In genomic region chr7:149714081-149714909, GRCh38 we compare ENCODE assay signal across 8 cellular contexts. TPM values are rescaled to one million over a fixed set of nuclear protein-coding genes. Genes with fewer than 3 reads are reported as not detected.
DNase-seq lines count a peak whose midpoint lies in the region; ATAC-seq, FAIRE-seq and TF ChIP-seq lines count a peak whose summit lies in the region.

No MANE protein-coding gene starts in this region.

- H3K9me3 ChIP-seq in keratinocyte (ENCODE audit: control insufficient read depth, low read depth, low read length) = peaks cover 2% of the 10 kb centered on the region

- peaks cover 17% of the 10 kb centered on the region for H3K79me2 ChIP-seq in keratinocyte (ENCODE audit: control insufficient read depth, insufficient read depth, low read length)

- H3K27ac Mint-ChIP-seq in central memory CD8-positive, alpha-beta T cell (ENCODE audit: low read depth) = no peak overlapping the region

- H3K27me3 ChIP-seq in keratinocyte (ENCODE audit: control insufficient read depth, extremely low read depth, insufficient read depth, low read length) = no peaks in the 10 kb centered on the region

- peaks cover 4% of the 10 kb centered on the region for H3K36me3 Mint-ChIP-seq in central memory CD8-positive, alpha-beta T cell (ENCODE audit: insufficient read depth)

- H3K27me3 Mint-ChIP-seq in central memory CD8-positive, alpha-beta T cell = no peaks in the 10 kb centered on the region

- no peak overlapping the region for H3K27ac ChIP-seq in keratinocyte (ENCODE audit: control insufficient read depth, insufficient read depth, low read length)

- H3K4me3 ChIP-seq in keratinocyte (ENCODE audit: control insufficient read depth in 2 of 3, extremely low read depth in 1 of 3, insufficient read depth in 2 of 3, low read depth in 1 of 3, low read length in 3 of 3) = peak overlapping the region; percentile 52 to 64 (median 54)

- peak overlapping the region; percentile 80 for H2AFZ ChIP-seq in keratinocyte (ENCODE audit: control insufficient read depth, low read length)

- FAIRE-seq in keratinocyte (lab: Jason Lieb, UNC) = no peak

- H3K4me1 Mint-ChIP-seq in central memory CD8-positive, alpha-beta T cell = peaks cover 19% of the 10 kb centered on the region

- peaks cover 4% of the 10 kb centered on the region for H4K20me1 ChIP-seq in keratinocyte (ENCODE audit: control insufficient read depth, extremely low read depth, insufficient read depth, low read length)

- peaks cover 9% of the 10 kb centered on the region for H3K9me1 ChIP-seq in keratinocyte (ENCODE audit: control insufficient read depth, extremely low read depth, insufficient read depth, low read length)

- peak overlapping the region; percentile 69 for H3K4me3 Mint-ChIP-seq in central memory CD8-positive, alpha-beta T cell

- no peaks in the 10 kb centered on the region for H3K36me3 ChIP-seq in keratinocyte (ENCODE audit: control insufficient read depth in 2 of 2, extremely low read depth in 1 of 2, insufficient read depth in 2 of 2, low read length in 2 of 2)

- DNase-seq in A172 (ENCODE audit: low spot score) = peak; percentile 55
- DNase-seq in NCI-H2196 treated with DMSO at 0.1 percent for 48 hours (lab: John Stamatoyannopoulos, UW; ENCODE audit: unreplicated experiment) = peak; percentile 77
- DNase-seq in central memory CD8-positive, alpha-beta T cell (ENCODE audit: low spot score in 2 of 2) = peak; percentile 62 to 68
- no peak for DNase-seq in keratinocyte (ENCODE audit: low read depth, low spot score)
- DNase-seq in stimulated activated CD4-positive, alpha-beta T cell treated with anti-CD3 and anti-CD28 coated beads, Interleukin-12 subunit alpha, Interleukin-12 subunit beta, amount 100 ng/mL, for 24 hours (ENCODE audit: low read depth in 2 of 2) = peak; percentile 87 to 92

- no peak for TF ChIP-seq CTCF in keratinocyte (optimal IDR thresholded peaks at IDR 0.05 in 1 of 3, IDR thresholded peaks at IDR 0.05 in 1 of 3, conservative IDR thresholded peaks at IDR 0.05 in 1 of 3; ENCODE audit: extremely low read depth in 1 of 3, insufficient read depth in 2 of 3, low read length in 3 of 3)

- peaks cover 33% of the 10 kb centered on the region for H3K4me1 ChIP-seq in keratinocyte (ENCODE audit: control insufficient read depth, extremely low read depth, insufficient read depth, low read length)

- peaks cover 17% of the 10 kb centered on the region for H3K9me3 Mint-ChIP-seq in central memory CD8-positive, alpha-beta T cell

- H3K9ac ChIP-seq in keratinocyte (ENCODE audit: control insufficient read depth, extremely low read depth, insufficient read depth, low read length) = peak overlapping the region; percentile 81

- dilution Hi-C loops in keratinocyte (cut with MboI; ENCODE audit: extremely low pct_ligation_motif_present, low sequenced_read_pairs) = no loop called here

- peak overlapping the region; percentile 69 for H3K4me2 ChIP-seq in keratinocyte (ENCODE audit: control insufficient read depth, extremely low read depth, insufficient read depth, low read depth, low read length)

- peak; percentile 95 for ATAC-seq in GM18858 (IDR thresholded peaks at IDR 0.05; ENCODE audit: unreplicated experiment)
- peak; percentile 95 for ATAC-seq in HG03095 (IDR thresholded peaks at IDR 0.05; ENCODE audit: unreplicated experiment)
- ATAC-seq in activated CD4-positive, CD25-positive, alpha-beta regulatory T cell treated with anti-CD3 and anti-CD28 coated beads, Interleukin-2, amount 50 U/mL, for 24 hours = peak; percentile 88 to 91
- peak; percentile 92 for ATAC-seq in central memory CD8-positive, alpha-beta T cell (replicated peaks; ENCODE audit: extremely low read depth, poor library complexity, severe bottlenecking)

RNA-seq across cellular contexts. Expression of gene ZNF467, which starts 59.1 kb away (rescaled TPM):
- not detected in 2 replicates for total RNA-seq in A172 (2014; rRNA removed; shearing (Covaris generic))
- 0.31 to 0.93 TPM (median 0.52 TPM) in 3 replicates for polyA plus RNA-seq in keratinocyte
- 0.61 TPM for polyA plus RNA-seq in keratinocyte (2011; ENCODE audit: low read depth)
- 0.57 and 1.2 TPM in 2 replicates for polyA plus RNA-seq in keratinocyte (2011; cell fraction: cytosol; rRNA removed)
- 1.8 and 3.2 TPM in 2 replicates for polyA plus RNA-seq in keratinocyte (2011; cell fraction: nucleus; rRNA removed)
- polyA plus RNA-seq in keratinocyte (2012; ENCODE audit: low replicate concordance) = 1.0 and 3.0 TPM in 2 replicates
- polyA minus RNA-seq in keratinocyte = 0.23 to 0.33 TPM (median 0.26 TPM) in 3 replicates
- polyA minus RNA-seq in keratinocyte (2011; cell fraction: cytosol; rRNA and poly(A)+ RNA removed) = 2.5 TPM
- polyA minus RNA-seq in keratinocyte (2011; cell fraction: nucleus; rRNA and poly(A)+ RNA removed) = 1.0 and 1.2 TPM in 2 replicates
